In the genomic region with DNA sequence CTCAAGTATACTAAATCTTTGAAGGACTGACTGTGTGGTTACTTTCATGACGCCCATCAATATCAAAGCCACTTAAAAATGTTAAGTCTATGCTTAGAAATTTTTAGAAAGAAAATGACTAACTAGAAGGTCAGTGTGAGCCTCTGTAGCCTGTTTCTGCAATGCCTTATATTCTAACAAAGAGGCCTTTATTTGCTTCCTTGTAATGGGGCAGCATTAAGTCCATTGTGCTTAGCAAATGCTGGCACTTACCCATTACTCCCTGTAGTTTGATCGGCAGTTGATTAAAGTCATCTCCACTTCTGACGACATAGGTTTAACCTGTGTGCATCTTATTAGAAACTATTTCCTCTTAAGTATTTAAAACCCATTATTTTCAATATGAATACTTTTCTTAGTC, we compare ENCODE assay signal across 14 cellular contexts.
DNase-seq lines count a peak whose midpoint lies in the region; ATAC-seq and TF ChIP-seq lines count a peak whose summit lies in the region.
"Had no signal": no experiment of that assay in that cellular context is flagged by ENCODE, and none has a peak within 500 bp of the region (broad histone marks: within the 10 kb centered on the region; RNA-seq: fewer than 3 reads in every experiment).

No MANE protein-coding gene starts in this region.

- no peaks in the 10 kb centered on the region for H3K36me3 ChIP-seq in OCI-LY7 (ENCODE audit: insufficient read depth, low read length)
- H3K36me3 ChIP-seq: BLaER1 had no signal

- intact Hi-C loops in OCI-LY7 (cut with micrococcal nuclease; ENCODE audit: unreplicated experiment), result no loop called here

- H3K27ac ChIP-seq in OCI-LY7 (ENCODE audit: low read depth, low read length, poor library complexity, severe bottlenecking), result no peak overlapping the region
- H3K27ac ChIP-seq: A549, BLaER1 had no signal

- no peak for ATAC-seq in HG03520 (IDR thresholded peaks at IDR 0.05; ENCODE audit: unreplicated experiment)
- ATAC-seq: A549, HepG2 had no signal

- peak; percentile 66 for DNase-seq in COLO829 (ENCODE audit: low spot score)
- DNase-seq in RPMI7951 (ENCODE audit: low read depth), result peak; percentile 31
- peak; percentile 73 for DNase-seq in medulla oblongata (ENCODE audit: extremely low spot score)
- DNase-seq in superior temporal gyrus (ENCODE audit: extremely low spot score), result peak; percentile 77
- DNase-seq in activated naive CD4-positive, alpha-beta T cell treated with Interleukin-2 at 50 U/mL for 16 hours, result no peak
- DNase-seq in OCI-LY7 (ENCODE audit: low spot score), result no peak
- DNase-seq: CD8-positive, alpha-beta memory T cell; DMS 273 treated with DMSO at 0.1 percent for 48 hours; HCEC 1CT; HFFc6 had no signal

- no peaks in the 10 kb centered on the region for H3K9me2 ChIP-seq in OCI-LY7 (ENCODE audit: insufficient read depth, low read length)

- H3K9me3 ChIP-seq in OCI-LY7 (ENCODE audit: low read length), result no peaks in the 10 kb centered on the region
- H3K9me3 ChIP-seq: A549 had no signal

- TF ChIP-seq CTCF in OCI-LY7 (conservative IDR thresholded peaks at IDR 0.05; ENCODE audit: low read length), result no peak

- no peak overlapping the region for H3K4me3 ChIP-seq in OCI-LY7 (ENCODE audit: low read depth, low read length, poor library complexity, severe bottlenecking)
- H3K4me3 ChIP-seq: A549, BLaER1 had no signal

- POLR2A ChIA-PET in OCI-LY7 (lab: Charles Lee), result no interaction called here

- H3K4me1 ChIP-seq in OCI-LY7 (ENCODE audit: insufficient read depth, low read length, poor library complexity, severe bottlenecking), result no peaks in the 10 kb centered on the region
- H3K4me1 ChIP-seq: A549, BLaER1 had no signal

- no peaks in the 10 kb centered on the region for H4K20me1 ChIP-seq in OCI-LY7 (ENCODE audit: insufficient read depth, low read length)
- H4K20me1 ChIP-seq: BLaER1 had no signal

- H3K4me2 ChIP-seq in OCI-LY7 (ENCODE audit: low read length), result no peak overlapping the region
- H3K4me2 ChIP-seq: A549, BLaER1 had no signal

- no peaks in the 10 kb centered on the region for H3K79me2 ChIP-seq in OCI-LY7 (ENCODE audit: insufficient read depth, low read depth, low read length)

- H2AFZ ChIP-seq in OCI-LY7 (ENCODE audit: low read length), result no peak overlapping the region

- no TSS peak for BruUV-seq in OCI-LY7 (replicated peaks; lab: Mats Ljungman, UMichigan)

- CTCF ChIA-PET in OCI-LY7 (lab: Charles Lee; ENCODE audit: unreplicated experiment), result no interaction called here

Comparison
In these comparisons a context has a peak if more than half of its experiments do, and no peak if none do; other contexts are left out.
1. DNase-seq: peak in COLO829 (single experiment), RPMI7951 (single experiment), medulla oblongata (single experiment) and superior temporal gyrus (single experiment); none in activated naive CD4-positive, alpha-beta T cell treated with Interleukin-2 at 50 U/mL for 16 hours (single experiment) and OCI-LY7 (single experiment).